Comparison of ENCODE assay signal across 8 cellular contexts in genomic region chr1:25810341-25811299, GRCh38. TPM values are rescaled to one million over a fixed set of nuclear protein-coding genes. Genes with fewer than 3 reads are reported as not detected.
DNase-seq lines count a peak whose midpoint lies in the region; ATAC-seq and TF ChIP-seq lines count a peak whose summit lies in the region.

No MANE protein-coding gene starts in this region.

- H3K27me3 Mint-ChIP-seq in GM23338 (ENCODE audit: insufficient read depth, low read depth, poor library complexity) (peaks cover 12% of the 10 kb centered on the region), natural killer cell (ENCODE audit: low read depth in 2 of 2) (no peaks in the 10 kb centered on the region)

- intact Hi-C loops in natural killer cell (cut with micrococcal nuclease), result loop anchor here (5.0 kb wide), 1 partner anchor 308 kb away; no protein-coding TSS in a partner anchor

- H3F3A ChIP-seq in GM23338 (replicated peaks; ENCODE audit: low read depth), result no peaks in the 10 kb centered on the region; the same call in 1 of the 2 replicates

- TF ChIP-seq CTCF in AG09319 (IDR thresholded peaks at IDR 0.05; ENCODE audit: low read depth, low read length) (peak; percentile 92), GM23338 (conservative IDR thresholded peaks at IDR 0.05; ENCODE audit: low read depth in 2 of 2) (peak; percentile 87 to 97), epithelial cell of esophagus (IDR thresholded peaks at IDR 0.05; ENCODE audit: insufficient read depth, low read depth, low read length, missing control alignments) (peak; percentile 84), natural killer cell (IDR thresholded peaks at IDR 0.05) (peak; percentile 93)

- no peak for DNase-seq in AG09319 (ENCODE audit: extremely low read depth, low read depth)
- DNase-seq in GM23338 (ENCODE audit: low spot score), result peak; percentile 90
- DNase-seq in NOMO-1 treated with DMSO at 0.1 percent for 48 hours (lab: John Stamatoyannopoulos, UW; ENCODE audit: unreplicated experiment), result peak; percentile 41
- peak; percentile 63 for DNase-seq in activated CD8-positive, alpha-beta memory T cell treated with anti-CD3 and anti-CD28 coated beads, Interleukin-2, amount 50 U/mL, for 24 hours (ENCODE audit: extremely low read depth)
- DNase-seq in epithelial cell of esophagus (ENCODE audit: low read depth), result peak; percentile 53
- peak; percentile 82 for DNase-seq in natural killer cell
- DNase-seq in stimulated activated naive CD8-positive, alpha-beta T cell treated with anti-CD3 and anti-CD28 coated beads, Interleukin-15, Interleukin-2, amounts not matched to agents 100 U/mL and 50 U/mL, for 24 hours, result peak; percentile 89

- H3K9me2 ChIP-seq in GM23338 (ENCODE audit: insufficient read depth), result no peaks in the 10 kb centered on the region

- H3K36me3 Mint-ChIP-seq in GM23338 (ENCODE audit: low read depth) (peaks cover 23% of the 10 kb centered on the region), natural killer cell (no peaks in the 10 kb centered on the region)

- no peaks in the 10 kb centered on the region for H3K27me3 ChIP-seq in GM23338 (ENCODE audit: insufficient read depth)

- H2AFZ ChIP-seq in GM23338, result no peak overlapping the region

- H4K20me1 ChIP-seq in GM23338 (replicated peaks; ENCODE audit: insufficient read depth), result no peaks in the 10 kb centered on the region

- H3K27ac Mint-ChIP-seq in GM23338 (no peak overlapping the region), natural killer cell (no peak overlapping the region)

- no peaks in the 10 kb centered on the region; the same call in 1 of the 2 replicates for H3K4me1 ChIP-seq in GM23338 (ENCODE audit: insufficient read depth)

- H3K4me3 Mint-ChIP-seq in GM23338 (no peak overlapping the region), natural killer cell (no peak overlapping the region)

- no peaks in the 10 kb centered on the region for H3K4me1 Mint-ChIP-seq in GM23338
- H3K4me1 Mint-ChIP-seq in natural killer cell, result peaks cover 0 to 5% of the 10 kb centered on the region in 2 donors

- ATAC-seq in GM23338 (peak; percentile 83), natural killer cell (peak; percentile 84 to 99 (median 97)), GM19463 (IDR thresholded peaks at IDR 0.05; ENCODE audit: unreplicated experiment) (no peak)
- ATAC-seq in stimulated activated naive CD8-positive, alpha-beta T cell treated with anti-CD3 and anti-CD28 coated beads, Interleukin-15, Interleukin-2, amounts not matched to agents 100 U/mL and 50 U/mL, for 24 hours, result peak; percentile 60

- H3K4me3 ChIP-seq in GM23338 (no peak overlapping the region), epithelial cell of esophagus (ENCODE audit: low read length) (no peak overlapping the region)

- no peaks in the 10 kb centered on the region for H3K79me2 ChIP-seq in GM23338 (replicated peaks; ENCODE audit: insufficient read depth)

- no peaks in the 10 kb centered on the region for H3K9me3 Mint-ChIP-seq in GM23338
- H3K9me3 Mint-ChIP-seq in natural killer cell, result no peaks in the 10 kb centered on the region

- no peaks in the 10 kb centered on the region for H3K36me3 ChIP-seq in GM23338 (ENCODE audit: insufficient read depth)

- no peak overlapping the region for H3K4me2 ChIP-seq in GM23338

- no peak overlapping the region for H3K27ac ChIP-seq in GM23338 (ENCODE audit: low read depth)

TF ChIP-seq in GM23338, 12 proteins besides CTCF, POLR2A, EP300 and RAD21 (continues in another document):
- TF ChIP-seq EZH2 (IDR thresholded peaks at IDR 0.05; ENCODE audit: low read depth, unreplicated experiment) (no peak), JUNB (IDR thresholded peaks at IDR 0.05; ENCODE audit: unreplicated experiment) (no peak), REST (IDR thresholded peaks at IDR 0.05; ENCODE audit: unreplicated experiment) (no peak), NANOG (IDR thresholded peaks at IDR 0.05; ENCODE audit: borderline replicate concordance) (no peak), CREB1 (CRISPR knock-in tag; IDR thresholded peaks at IDR 0.05; ENCODE audit: low read depth) (no peak), ETS1 (IDR thresholded peaks at IDR 0.05) (no peak)

RNA-seq across cellular contexts. Expression of gene MTFR1L, which starts 9.1 kb away (rescaled TPM):
- 22.7 and 23.5 TPM in 2 replicates for total RNA-seq in GM23338 (2014; rRNA removed; shearing (Covaris generic))
- 13.4 and 14.8 TPM in 2 replicates for polyA plus RNA-seq in GM23338 (2016; fragmentation: Nextera tagmentation; extraction: Ambion mirVana)
- 10 to 100 TPM; 33.4 to 39.0 (median 39.0) TPM for total RNA-seq in natural killer cell

RNA-seq across cellular contexts. Expression of gene SELENON, which starts 10.6 kb away (rescaled TPM):
- 88.2 and 93.2 TPM in 2 replicates for total RNA-seq in GM23338 (2014; rRNA removed; shearing (Covaris generic))
- 17.9 and 19.9 TPM in 2 replicates for polyA plus RNA-seq in GM23338 (2016; fragmentation: Nextera tagmentation; extraction: Ambion mirVana)
- total RNA-seq in natural killer cell, result 10 to 100 TPM in 2 of 3 donors, 1 to 10 TPM in 1; 9.7 to 16.4 (median 11.1) TPM

RNA-seq across cellular contexts. Expression of gene AUNIP, which starts 48.6 kb away (rescaled TPM):
- total RNA-seq in GM23338 (2014; rRNA removed; shearing (Covaris generic)), result 20.9 and 24.1 TPM in 2 replicates
- polyA plus RNA-seq in GM23338 (2016; fragmentation: Nextera tagmentation; extraction: Ambion mirVana), result 21.2 and 21.9 TPM in 2 replicates
- total RNA-seq in natural killer cell, result under 1 TPM; 0.16 to 0.50 (median 0.20) TPM

Comparison
In these comparisons a context has a peak if more than half of its experiments do, and no peak if none do; other contexts are left out.
1. RNA of gene AUNIP, which starts 48.6 kb away (total RNA-seq): 20.9 to 24.1 TPM in GM23338; 0.16 to 0.50 TPM in natural killer cell; every median in the first group is over 10 times any median in the second.
2. Peak in every context shown above with its lines, with median percentiles within 50 percentile points of each other: CTCF ChIP-seq.